Comparison of ENCODE assay signal across 8 cellular contexts in the genomic region with DNA sequence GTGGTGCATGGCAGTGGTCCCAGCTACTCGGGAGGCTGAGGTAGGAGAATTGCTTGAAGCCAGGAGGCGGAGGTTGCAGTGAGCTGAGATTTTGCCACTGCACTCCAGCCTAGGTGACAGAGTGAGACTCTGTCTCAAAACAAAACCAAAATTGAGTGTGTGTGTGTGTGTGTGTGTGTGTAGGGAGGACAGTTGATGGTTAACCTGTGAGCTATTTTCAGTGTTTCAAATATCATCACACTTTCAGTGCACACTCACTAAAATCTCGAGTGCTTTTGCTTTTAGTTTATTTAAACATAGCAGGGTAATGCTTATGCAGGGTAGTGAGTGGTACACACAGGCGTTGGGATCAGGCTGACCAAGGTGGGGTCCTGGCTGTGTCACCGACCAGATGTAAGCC.
ATAC-seq and TF ChIP-seq lines count a peak whose summit lies in the region.
"Not testable (repeated sequence)": the region's sequence is repeated elsewhere in the genome, so short reads cannot be mapped to it uniquely, and the experiment has no call there.

No MANE protein-coding gene starts in this region.

- peak overlapping the region; percentile 97 for H3K27ac ChIP-seq in layer of hippocampus (ENCODE audit: low read depth, low read length)

- not testable (repeated sequence) for H3K27me3 ChIP-seq in layer of hippocampus (ENCODE audit: control insufficient read depth, insufficient read depth, low read length)

- ATAC-seq in GM18505 (IDR thresholded peaks at IDR 0.05; ENCODE audit: unreplicated experiment): peak; percentile 91
- peak; percentile 96 for ATAC-seq in GM19023 (IDR thresholded peaks at IDR 0.05; ENCODE audit: unreplicated experiment)
- peak; percentile 91 for ATAC-seq in GM19467 (IDR thresholded peaks at IDR 0.05; ENCODE audit: unreplicated experiment)
- peak; percentile 89 for ATAC-seq in GM21717 (IDR thresholded peaks at IDR 0.05; ENCODE audit: unreplicated experiment)
- peak; percentile 89 for ATAC-seq in HG02884 (IDR thresholded peaks at IDR 0.05; ENCODE audit: unreplicated experiment)
- ATAC-seq in HG03108 (IDR thresholded peaks at IDR 0.05; ENCODE audit: unreplicated experiment): peak; percentile 76
- peak; percentile 74 for ATAC-seq in HG03469 (IDR thresholded peaks at IDR 0.05; ENCODE audit: unreplicated experiment)

- TF ChIP-seq POLR2A in GM18505 (IDR thresholded peaks at IDR 0.05; ENCODE audit: borderline replicate concordance, extremely low read depth, insufficient read depth, insufficient read length): not testable (repeated sequence)

Comparison
In these comparisons a context has a peak if more than half of its experiments do, and no peak if none do; other contexts are left out.
1. Peak in every context shown above with its lines: ATAC-seq and H3K27ac ChIP-seq.